16 cellular contexts compared by ENCODE assay signal in genomic region chr10:119325131-119325530, GRCh38.
"Had no signal": no experiment of that assay in that cellular context is flagged by ENCODE, and none has a peak within 500 bp of the region (broad histone marks: within the 10 kb centered on the region; RNA-seq: fewer than 3 reads in every experiment).

No MANE protein-coding gene starts in this region.

- DNase-seq: activated CD4-positive, alpha-beta T cell treated with anti-CD3 and anti-CD28 coated beads for 4 hours; activated CD8-positive, alpha-beta memory T cell treated with anti-CD3 and anti-CD28 coated beads, Interleukin-2, amount 50 U/mL, for 48 hours; activated CD8-positive, alpha-beta T cell treated with anti-CD3 and anti-CD28 coated beads for 36 hours; activated naive CD4-positive, alpha-beta T cell treated with anti-CD3 and anti-CD28 coated beads, Interleukin-2, amount 10 ng/mL, durations not matched to agents 7 days and 5 days; caudate nucleus; effector CD4-positive, alpha-beta T cell; natural killer cell; occipital lobe; psoas muscle; sigmoid colon; stimulated activated naive CD8-positive, alpha-beta T cell treated with anti-CD3 and anti-CD28 coated beads, Interleukin-15, Interleukin-2, amounts not matched to agents 100 U/mL and 50 U/mL, for 24 hours; upper lobe of left lung had no signal

- H3K27me3 Mint-ChIP-seq: activated CD8-positive, alpha-beta T cell treated with anti-CD3 and anti-CD28 coated beads for 36 hours; activated naive CD4-positive, alpha-beta T cell treated with anti-CD3 and anti-CD28 coated beads, Interleukin-2, amount 10 ng/mL, durations not matched to agents 7 days and 5 days; activated T-helper 17 cell treated with anti-CD3 and anti-CD28 coated beads, Interleukin-2, amount 50 U/mL, for 72 hours had no signal

- H3K4me1 ChIP-seq: psoas muscle had no signal

- H3K27me3 ChIP-seq: sigmoid colon, suprapubic skin, upper lobe of left lung had no signal

- H3K4me3 Mint-ChIP-seq: activated CD8-positive, alpha-beta T cell treated with anti-CD3 and anti-CD28 coated beads for 36 hours; activated naive CD4-positive, alpha-beta T cell treated with anti-CD3 and anti-CD28 coated beads, Interleukin-2, amount 10 ng/mL, durations not matched to agents 7 days and 5 days; activated T-helper 17 cell treated with anti-CD3 and anti-CD28 coated beads, Interleukin-2, amount 50 U/mL, for 72 hours; natural killer cell had no signal

- H3K36me3 Mint-ChIP-seq: natural killer cell had no signal

- H3K27ac ChIP-seq: coronary artery, psoas muscle, sigmoid colon, suprapubic skin, upper lobe of left lung had no signal

- H3K9me3 Mint-ChIP-seq: activated CD8-positive, alpha-beta T cell treated with anti-CD3 and anti-CD28 coated beads for 36 hours; activated naive CD4-positive, alpha-beta T cell treated with anti-CD3 and anti-CD28 coated beads, Interleukin-2, amount 10 ng/mL, durations not matched to agents 7 days and 5 days; activated T-helper 17 cell treated with anti-CD3 and anti-CD28 coated beads, Interleukin-2, amount 50 U/mL, for 72 hours; natural killer cell had no signal

- H3K9me3 ChIP-seq: psoas muscle, sigmoid colon, suprapubic skin, upper lobe of left lung had no signal

- H3K4me3 ChIP-seq: coronary artery, lung, psoas muscle, sigmoid colon, suprapubic skin, upper lobe of left lung had no signal

- H3K4me1 Mint-ChIP-seq: activated naive CD4-positive, alpha-beta T cell treated with anti-CD3 and anti-CD28 coated beads, Interleukin-2, amount 10 ng/mL, durations not matched to agents 7 days and 5 days; activated T-helper 17 cell treated with anti-CD3 and anti-CD28 coated beads, Interleukin-2, amount 50 U/mL, for 72 hours had no signal

- H3K27ac Mint-ChIP-seq: activated CD8-positive, alpha-beta T cell treated with anti-CD3 and anti-CD28 coated beads for 36 hours; activated naive CD4-positive, alpha-beta T cell treated with anti-CD3 and anti-CD28 coated beads, Interleukin-2, amount 10 ng/mL, durations not matched to agents 7 days and 5 days; activated T-helper 17 cell treated with anti-CD3 and anti-CD28 coated beads, Interleukin-2, amount 50 U/mL, for 72 hours had no signal

- H3K36me3 ChIP-seq: sigmoid colon, suprapubic skin had no signal
